1 cellular context compared by ENCODE assay signal in genomic region chr18:37282386-37283037, GRCh38.
TF ChIP-seq lines count a peak whose summit lies in the region.

No MANE protein-coding gene starts in this region.

TF ChIP-seq in GM12878, 131 proteins besides CTCF, POLR2A, EP300 and RAD21 (continued from another document):
- TF ChIP-seq ATF2 (IDR thresholded peaks at IDR 0.05; ENCODE audit: low read length), result no peak
- no peak for TF ChIP-seq MTA2 (IDR thresholded peaks at IDR 0.05; ENCODE audit: low read depth)
- no peak for TF ChIP-seq RBBP5 (conservative IDR thresholded peaks at IDR 0.05)
- no peak for TF ChIP-seq FOXK2 (IDR thresholded peaks at IDR 0.05)
- TF ChIP-seq HDAC6 (IDR thresholded peaks at IDR 0.05; ENCODE audit: unreplicated experiment), result no peak
